In genomic region chr22:30210235-30210831, GRCh38 we compare ENCODE assay signal across 12 cellular contexts. TPM values are rescaled to one million over a fixed set of nuclear protein-coding genes. Genes with fewer than 3 reads are reported as not detected.
DNase-seq lines count a peak whose midpoint lies in the region; ATAC-seq and TF ChIP-seq lines count a peak whose summit lies in the region.
"Had no signal": no experiment of that assay in that cellular context is flagged by ENCODE, and none has a peak within 500 bp of the region (broad histone marks: within the 10 kb centered on the region; RNA-seq: fewer than 3 reads in every experiment).

No MANE protein-coding gene starts in this region.

- TF ChIP-seq CTCF in MCF 10A (IDR thresholded peaks at IDR 0.05; ENCODE audit: unreplicated experiment) = no peak
- TF ChIP-seq CTCF in mesothelial cell of epicardium (IDR thresholded peaks at IDR 0.05; ENCODE audit: unreplicated experiment) = no peak

- intact Hi-C loops in MCF 10A (cut with micrococcal nuclease) = no loop called here

- peak; percentile 94 for DNase-seq in A172 (ENCODE audit: low spot score)
- peak; percentile 99 for DNase-seq in HT1080 (ENCODE audit: low read depth)
- peak; percentile 85 for DNase-seq in MCF 10A (ENCODE audit: unreplicated experiment)
- DNase-seq in mesothelial cell of epicardium (ENCODE audit: low spot score in 2 of 2, unreplicated experiment in 2 of 2) = no peak
- no peak for DNase-seq in NCI-H2196 treated with DMSO at 0.1 percent for 48 hours (lab: John Stamatoyannopoulos, UW; ENCODE audit: unreplicated experiment)
- no peak for DNase-seq in NCI-H748 (lab: John Stamatoyannopoulos, UW; ENCODE audit: unreplicated experiment)
- no peak for DNase-seq in SK-N-DZ (ENCODE audit: low spot score)
- DNase-seq: AML-193, NCI-H446, ovary had no signal

- peak overlapping the region; percentile 69 for H3K27ac Mint-ChIP-seq in MCF 10A (ENCODE audit: low read depth, unreplicated experiment)
- H3K27ac Mint-ChIP-seq in mesothelial cell of epicardium = peak overlapping the region; percentile 100

- no TSS peak for BruUV-seq in MCF 10A (replicated peaks; lab: Mats Ljungman, UMichigan)

- H3K36me3 Mint-ChIP-seq in MCF 10A (ENCODE audit: insufficient read depth, unreplicated experiment) (no peaks in the 10 kb centered on the region), mesothelial cell of epicardium (no peaks in the 10 kb centered on the region)

- CTCF ChIA-PET in MCF 10A (lab: Yijun Ruan, JAX) = no interaction called here

- H3K4me1 Mint-ChIP-seq in MCF 10A (ENCODE audit: insufficient read depth, unreplicated experiment) (peaks cover 58% of the 10 kb centered on the region), mesothelial cell of epicardium (peaks cover 71% of the 10 kb centered on the region)

- H3K4me3 Mint-ChIP-seq in MCF 10A (ENCODE audit: unreplicated experiment) = no peak overlapping the region
- no peak overlapping the region for H3K4me3 Mint-ChIP-seq in mesothelial cell of epicardium

- ATAC-seq in GM21529 (IDR thresholded peaks at IDR 0.05; ENCODE audit: unreplicated experiment) = no peak
- ATAC-seq: gastroesophageal sphincter had no signal

- no peaks in the 10 kb centered on the region for H3K9me3 Mint-ChIP-seq in MCF 10A (ENCODE audit: unreplicated experiment)
- no peaks in the 10 kb centered on the region for H3K9me3 Mint-ChIP-seq in mesothelial cell of epicardium

- POLR2A ChIA-PET in MCF 10A (lab: Yijun Ruan, JAX) = interaction anchor here (0.8 to 1.2 kb wide), 4 partner anchors 14 to 149 kb away, joined by 3 to 7 read pairs (median 3); no protein-coding TSS in a partner anchor

- no peaks in the 10 kb centered on the region for H3K27me3 Mint-ChIP-seq in MCF 10A (ENCODE audit: insufficient read depth, unreplicated experiment)
- H3K27me3 Mint-ChIP-seq in mesothelial cell of epicardium (ENCODE audit: low read depth) = no peaks in the 10 kb centered on the region

RNA-seq across cellular contexts. Expression of gene LIF, which starts 36.2 kb away (rescaled TPM):
- 24.8 and 25.4 TPM in 2 replicates for total RNA-seq in A172 (2014; rRNA removed; shearing (Covaris generic))
- 7.7 and 8.8 TPM in 2 replicates for total RNA-seq in HT1080 (2014; rRNA removed; shearing (Covaris generic))
- polyA plus RNA-seq in HT1080 (2015; cell fraction: cytosol; rRNA removed) = 22.5 and 23.6 TPM in 2 replicates
- 90.4 and 101 TPM in 2 replicates for polyA plus RNA-seq in HT1080 (2015; cell fraction: nucleus; rRNA removed)
- 9.5 and 19.3 TPM in 2 replicates for total RNA-seq in MCF 10A (2022)
- 15.4 to 16.9 TPM (median 15.8 TPM) in 3 replicates for total RNA-seq in mesothelial cell of epicardium
- polyA plus RNA-seq in SK-N-DZ (2014; cell fraction: cytosol; rRNA removed) = not detected in 2 replicates
- polyA plus RNA-seq in SK-N-DZ (2014; cell fraction: nucleus; rRNA removed) = 0.04 TPM in 1 of 2 replicates, not detected in the other

RNA-seq across cellular contexts. Expression of gene OSM, which starts 56.3 kb away (rescaled TPM):
- total RNA-seq in A172 (2014; rRNA removed; shearing (Covaris generic)) = not detected in 2 replicates
- not detected in 2 replicates for total RNA-seq in HT1080 (2014; rRNA removed; shearing (Covaris generic))
- not detected in 2 replicates for polyA plus RNA-seq in HT1080 (2015; cell fraction: cytosol; rRNA removed)
- not detected in 2 replicates for polyA plus RNA-seq in HT1080 (2015; cell fraction: nucleus; rRNA removed)
- total RNA-seq in MCF 10A (2022) = not detected in 2 replicates
- not detected in 3 replicates for total RNA-seq in mesothelial cell of epicardium
- polyA plus RNA-seq in SK-N-DZ (2014; cell fraction: cytosol; rRNA removed) = not detected in 2 replicates
- polyA plus RNA-seq in SK-N-DZ (2014; cell fraction: nucleus; rRNA removed) = not detected in 2 replicates

Comparison
In these comparisons a context has a peak if more than half of its experiments do, and no peak if none do; other contexts are left out.
1. DNase-seq: peak in A172 (single experiment), HT1080 (single experiment) and MCF 10A (single experiment); none in mesothelial cell of epicardium (0 of 2), NCI-H2196 treated with DMSO at 0.1 percent for 48 hours (single experiment), NCI-H748 (single experiment) and SK-N-DZ (single experiment).